ENCODE assay signal across 2 cellular contexts in genomic region chr11:64609436-64610047, GRCh38.
TF ChIP-seq lines count a peak whose summit lies in the region.

No MANE protein-coding gene starts in this region.

TF ChIP-seq in A549, 52 proteins besides CTCF, POLR2A, EP300 and RAD21:
- TF ChIP-seq ESRRA (IDR thresholded peaks at IDR 0.05; ENCODE audit: borderline replicate concordance, low read length) (no peak), FOSL2 (IDR thresholded peaks at IDR 0.05) (no peak), FOSL2 (CRISPR knock-in tag; IDR thresholded peaks at IDR 0.05) (no peak), SMC3 (IDR thresholded peaks at IDR 0.05) (no peak), NR3C1 (IDR thresholded peaks at IDR 0.05) (no peak), CEBPB (IDR thresholded peaks at IDR 0.05) (no peak), BCL3 (IDR thresholded peaks at IDR 0.05) (no peak), HOXB13 (CRISPR knock-in tag; IDR thresholded peaks at IDR 0.05; ENCODE audit: low read depth) (no peak), FOXS1 (CRISPR knock-in tag; IDR thresholded peaks at IDR 0.05) (no peak), HOXB5 (CRISPR knock-in tag; IDR thresholded peaks at IDR 0.05) (no peak), TP53 (CRISPR knock-in tag; IDR thresholded peaks at IDR 0.05) (no peak), CHD2 (IDR thresholded peaks at IDR 0.05; ENCODE audit: low read length, partially characterized antibody) (no peak), POLR2AphosphoS2 (conservative IDR thresholded peaks at IDR 0.05; ENCODE audit: low read length) (no peak), ATOH8 (CRISPR knock-in tag; IDR thresholded peaks at IDR 0.05; ENCODE audit: low read depth) (no peak), SREBF2 (IDR thresholded peaks at IDR 0.05) (no peak), BHLHE40 (IDR thresholded peaks at IDR 0.05; ENCODE audit: low read depth, low read length) (no peak), HES2 (IDR thresholded peaks at IDR 0.05) (no peak), RNF2 (IDR thresholded peaks at IDR 0.05; ENCODE audit: borderline replicate concordance, low read depth) (no peak)

TF ChIP-seq in K562, 482 proteins besides CTCF, POLR2A, EP300 and RAD21:
- no peak for TF ChIP-seq SRSF3 (IDR thresholded peaks at IDR 0.05; ENCODE audit: insufficient read depth, low read length)
- peak; percentile 61 to 62; a peak in 3 of 4 replicates for TF ChIP-seq SIX5 (IDR thresholded peaks at IDR 0.05; ENCODE audit: borderline replicate concordance in 1 of 2, insufficient read depth in 1 of 2, low read depth in 1 of 2, low read length in 2 of 2)
- TF ChIP-seq CEBPB (tag; IDR thresholded peaks at IDR 0.05) = peak; percentile 91
- TF ChIP-seq CREM (IDR thresholded peaks at IDR 0.05; ENCODE audit: low read depth) = peak; percentile 46; the same call in 1 of the 2 replicates
- TF ChIP-seq ZNF398 (CRISPR knock-in tag; IDR thresholded peaks at IDR 0.05) = no peak
- TF ChIP-seq NR2C2 (CRISPR knock-in tag; IDR thresholded peaks at IDR 0.05) = no peak
- TF ChIP-seq NR2C2 (tag; IDR thresholded peaks at IDR 0.05) = peak; percentile 59
- TF ChIP-seq TFAP4 (CRISPR knock-in tag; IDR thresholded peaks at IDR 0.05; ENCODE audit: borderline replicate concordance) = no peak
- TF ChIP-seq E4F1 (CRISPR knock-in tag; IDR thresholded peaks at IDR 0.05; ENCODE audit: borderline replicate concordance) = no peak
- TF ChIP-seq TOE1 (IDR thresholded peaks at IDR 0.05; ENCODE audit: borderline replicate concordance) = no peak
- no peak for TF ChIP-seq TOE1 (CRISPR knock-in tag; IDR thresholded peaks at IDR 0.05; ENCODE audit: borderline replicate concordance, low read depth)
- no peak for TF ChIP-seq SREBF1 (IDR thresholded peaks at IDR 0.05; ENCODE audit: borderline replicate concordance, low read depth, low read length)
- TF ChIP-seq CEBPG (CRISPR knock-in tag; IDR thresholded peaks at IDR 0.05) = peak; percentile 58
- TF ChIP-seq CEBPG (tag; conservative IDR thresholded peaks at IDR 0.05 in 1 of 2, IDR thresholded peaks at IDR 0.05 in 1 of 2) = peak in 1 of 2 experiments; percentile 74; a peak in 2 of 4 replicates
- TF ChIP-seq TBP (optimal IDR thresholded peaks at IDR 0.05; ENCODE audit: low read depth, low read length) = no peak
- peak; percentile 90 for TF ChIP-seq HCFC1 (IDR thresholded peaks at IDR 0.05; ENCODE audit: low read depth, low read length)
- TF ChIP-seq ZBED1 (IDR thresholded peaks at IDR 0.05) = no peak
- no peak for TF ChIP-seq PHF21A (IDR thresholded peaks at IDR 0.05; ENCODE audit: borderline replicate concordance, low read depth)
- 0 out of 2 replicates have a peak, but pooled peaks have one; percentile 43 for TF ChIP-seq L3MBTL2 (IDR thresholded peaks at IDR 0.05)
- TF ChIP-seq THRB (CRISPR knock-in tag; conservative IDR thresholded peaks at IDR 0.05) = no peak
- TF ChIP-seq FOS (IDR thresholded peaks at IDR 0.05; ENCODE audit: extremely low read depth, insufficient read length) = no peak
- TF ChIP-seq CBX2 (IDR thresholded peaks at IDR 0.05; ENCODE audit: insufficient read depth, low read length, poor library complexity, severe bottlenecking) = no peak
- no peak for TF ChIP-seq BRF1 (IDR thresholded peaks at IDR 0.05; ENCODE audit: borderline replicate concordance, extremely low read depth, insufficient read length)
- peak; percentile 50; the same call in 1 of the 2 replicates for TF ChIP-seq ZNF143 (CRISPR knock-in tag; IDR thresholded peaks at IDR 0.05)
- TF ChIP-seq PREB (CRISPR knock-in tag; IDR thresholded peaks at IDR 0.05) = no peak
- TF ChIP-seq JUND (IDR thresholded peaks at IDR 0.05; ENCODE audit: borderline replicate concordance, low read depth, low read length) = peak; percentile 32; the same call in 1 of the 2 replicates
- no peak for TF ChIP-seq JUND (tag; IDR thresholded peaks at IDR 0.05; ENCODE audit: borderline replicate concordance, low read depth, low read length)
- TF ChIP-seq HMGXB4 (CRISPR knock-in tag; IDR thresholded peaks at IDR 0.05) = no peak
- peak; percentile 68 for TF ChIP-seq NR2C1 (IDR thresholded peaks at IDR 0.05)
- TF ChIP-seq NR2C1 (tag; IDR thresholded peaks at IDR 0.05) = peak; percentile 87
- no peak for TF ChIP-seq PTBP1 (IDR thresholded peaks at IDR 0.05; ENCODE audit: low read depth, low read length)
- TF ChIP-seq SP2 (IDR thresholded peaks at IDR 0.05; ENCODE audit: extremely low read depth, low read depth, low read length, poor library complexity, severe bottlenecking) = no peak
- peak in 1 of 2 experiments; percentile 55; a peak in 1 of 4 replicates for TF ChIP-seq FOXA3 (CRISPR knock-in tag; conservative IDR thresholded peaks at IDR 0.05 in 1 of 2, IDR thresholded peaks at IDR 0.05 in 1 of 2)
- TF ChIP-seq ELF1 (tag; IDR thresholded peaks at IDR 0.05) = no peak
- TF ChIP-seq AFF1 (IDR thresholded peaks at IDR 0.05; ENCODE audit: low read depth in 1 of 2, partially characterized antibody in 2 of 2) = peak in 1 of 2 experiments; percentile 95
